Comparison of ENCODE assay signal across 17 cellular contexts in genomic region chr13:111241006-111241755, GRCh38.
DNase-seq lines count a peak whose midpoint lies in the region; ATAC-seq and TF ChIP-seq lines count a peak whose summit lies in the region.
"Had no signal": no experiment of that assay in that cellular context is flagged by ENCODE, and none has a peak within 500 bp of the region (broad histone marks: within the 10 kb centered on the region; RNA-seq: fewer than 3 reads in every experiment).

No MANE protein-coding gene starts in this region.

- TF ChIP-seq POLR2A in breast epithelium (IDR thresholded peaks at IDR 0.05) = no peak

- CTCF ChIA-PET in activated naive CD4-positive, alpha-beta T cell treated with anti-CD3 and anti-CD28 coated beads, Interleukin-2, amount 10 ng/mL, durations not matched to agents 7 days and 5 days (lab: Charles Lee) = interaction anchor here (1.9 kb wide), 1 partner anchor 17 kb away, joined by 7 read pairs; no protein-coding TSS in a partner anchor

- no peak overlapping the region for H3K4me3 Mint-ChIP-seq in activated naive CD4-positive, alpha-beta T cell treated with anti-CD3 and anti-CD28 coated beads, Interleukin-2, amount 10 ng/mL, durations not matched to agents 7 days and 5 days
- H3K4me3 Mint-ChIP-seq in neural crest cell = peak overlapping the region; percentile 49
- no peak overlapping the region for H3K4me3 Mint-ChIP-seq in activated T-helper 2 cell treated with anti-CD3 and anti-CD28 coated beads, Interferon-gamma antibody, Interleukin-2, Interleukin-4, amounts not matched to agents 10 μg/mL and 5 μg/mL and 100 μg/mL, durations not matched to agents 14 hours and 24 hours and 36 hours (ENCODE audit: low read depth)
- H3K4me3 Mint-ChIP-seq: activated CD8-positive, alpha-beta memory T cell treated with anti-CD3 and anti-CD28 coated beads, Interleukin-2, amount 10 ng/mL, durations not matched to agents 7 days and 5 days; CD4-positive, alpha-beta T cell had no signal

- no peaks in the 10 kb centered on the region for H3K27me3 Mint-ChIP-seq in activated naive CD4-positive, alpha-beta T cell treated with anti-CD3 and anti-CD28 coated beads, Interleukin-2, amount 10 ng/mL, durations not matched to agents 7 days and 5 days
- no peaks in the 10 kb centered on the region for H3K27me3 Mint-ChIP-seq in neural crest cell (ENCODE audit: low read depth)
- no peaks in the 10 kb centered on the region for H3K27me3 Mint-ChIP-seq in activated T-helper 2 cell treated with anti-CD3 and anti-CD28 coated beads, Interferon-gamma antibody, Interleukin-2, Interleukin-4, amounts not matched to agents 10 μg/mL and 5 μg/mL and 100 μg/mL, durations not matched to agents 14 hours and 24 hours and 36 hours (ENCODE audit: low read depth)
- H3K27me3 Mint-ChIP-seq: activated CD8-positive, alpha-beta memory T cell treated with anti-CD3 and anti-CD28 coated beads, Interleukin-2, amount 10 ng/mL, durations not matched to agents 7 days and 5 days; CD4-positive, alpha-beta T cell; progenitor cell of endocrine pancreas had no signal

- TF ChIP-seq CTCF in coronary artery (IDR thresholded peaks at IDR 0.05) (no peak), neural crest cell (conservative IDR thresholded peaks at IDR 0.05) (no peak), breast epithelium (IDR thresholded peaks at IDR 0.05) (no peak)

- H3K4me3 ChIP-seq in coronary artery = no peak overlapping the region
- no peak overlapping the region for H3K4me3 ChIP-seq in breast epithelium

- H3K27ac Mint-ChIP-seq in activated naive CD4-positive, alpha-beta T cell treated with anti-CD3 and anti-CD28 coated beads, Interleukin-2, amount 10 ng/mL, durations not matched to agents 7 days and 5 days = peak overlapping the region; percentile 45
- H3K27ac Mint-ChIP-seq in neural crest cell (ENCODE audit: unreplicated experiment) = peak overlapping the region; percentile 59
- no peak overlapping the region for H3K27ac Mint-ChIP-seq in activated T-helper 2 cell treated with anti-CD3 and anti-CD28 coated beads, Interferon-gamma antibody, Interleukin-2, Interleukin-4, amounts not matched to agents 10 μg/mL and 5 μg/mL and 100 μg/mL, durations not matched to agents 14 hours and 24 hours and 36 hours
- H3K27ac Mint-ChIP-seq: activated CD8-positive, alpha-beta memory T cell treated with anti-CD3 and anti-CD28 coated beads, Interleukin-2, amount 10 ng/mL, durations not matched to agents 7 days and 5 days; CD4-positive, alpha-beta T cell; progenitor cell of endocrine pancreas had no signal

- ATAC-seq in GM18519 (IDR thresholded peaks at IDR 0.05; ENCODE audit: low FRiP score, unreplicated experiment) (no peak), HG03139 (IDR thresholded peaks at IDR 0.05; ENCODE audit: unreplicated experiment) (no peak)
- ATAC-seq: activated CD8-positive, alpha-beta memory T cell treated with anti-CD3 and anti-CD28 coated beads, Interleukin-2, amount 10 ng/mL, durations not matched to agents 7 days and 5 days had no signal

- H3K27ac ChIP-seq in coronary artery = peak overlapping the region in 1 of 2 donors; percentile 23
- no peak overlapping the region for H3K27ac ChIP-seq in breast epithelium

- H3K36me3 Mint-ChIP-seq in activated naive CD4-positive, alpha-beta T cell treated with anti-CD3 and anti-CD28 coated beads, Interleukin-2, amount 10 ng/mL, durations not matched to agents 7 days and 5 days = peaks cover 37% of the 10 kb centered on the region
- peaks cover 20% of the 10 kb centered on the region for H3K36me3 Mint-ChIP-seq in neural crest cell (ENCODE audit: low read depth)
- H3K36me3 Mint-ChIP-seq in activated T-helper 2 cell treated with anti-CD3 and anti-CD28 coated beads, Interferon-gamma antibody, Interleukin-2, Interleukin-4, amounts not matched to agents 10 μg/mL and 5 μg/mL and 100 μg/mL, durations not matched to agents 14 hours and 24 hours and 36 hours (ENCODE audit: low read depth) = peaks cover 62% of the 10 kb centered on the region

- no peaks in the 10 kb centered on the region for H3K27me3 ChIP-seq in breast epithelium

- no peaks in the 10 kb centered on the region for H3K9me3 ChIP-seq in breast epithelium

- H3K4me1 ChIP-seq in breast epithelium = no peaks in the 10 kb centered on the region

- H3K4me1 Mint-ChIP-seq in activated naive CD4-positive, alpha-beta T cell treated with anti-CD3 and anti-CD28 coated beads, Interleukin-2, amount 10 ng/mL, durations not matched to agents 7 days and 5 days = no peaks in the 10 kb centered on the region
- peaks cover 27% of the 10 kb centered on the region for H3K4me1 Mint-ChIP-seq in neural crest cell
- peaks cover 2% of the 10 kb centered on the region for H3K4me1 Mint-ChIP-seq in activated T-helper 2 cell treated with anti-CD3 and anti-CD28 coated beads, Interferon-gamma antibody, Interleukin-2, Interleukin-4, amounts not matched to agents 10 μg/mL and 5 μg/mL and 100 μg/mL, durations not matched to agents 14 hours and 24 hours and 36 hours (ENCODE audit: low read depth)

- H3K9me3 Mint-ChIP-seq in activated naive CD4-positive, alpha-beta T cell treated with anti-CD3 and anti-CD28 coated beads, Interleukin-2, amount 10 ng/mL, durations not matched to agents 7 days and 5 days = no peaks in the 10 kb centered on the region
- H3K9me3 Mint-ChIP-seq in neural crest cell = no peaks in the 10 kb centered on the region
- no peaks in the 10 kb centered on the region for H3K9me3 Mint-ChIP-seq in activated T-helper 2 cell treated with anti-CD3 and anti-CD28 coated beads, Interferon-gamma antibody, Interleukin-2, Interleukin-4, amounts not matched to agents 10 μg/mL and 5 μg/mL and 100 μg/mL, durations not matched to agents 14 hours and 24 hours and 36 hours
- H3K9me3 Mint-ChIP-seq: CD4-positive, alpha-beta T cell had no signal

- H3K36me3 ChIP-seq in breast epithelium = no peaks in the 10 kb centered on the region

- intact Hi-C loops in activated T-helper 2 cell treated with anti-CD3 and anti-CD28 coated beads, Interferon-gamma antibody, Interleukin-2, Interleukin-4, amounts not matched to agents 10 μg/mL and 5 μg/mL and 100 μg/mL, durations not matched to agents 14 hours and 24 hours and 36 hours (cut with micrococcal nuclease) = no loop called here
- intact Hi-C loops in breast epithelium (cut with DNase I; ENCODE audit: low total_unique reads) = no loop called here

- DNase-seq in activated naive CD4-positive, alpha-beta T cell treated with anti-CD3 and anti-CD28 coated beads, Interleukin-2, amount 10 ng/mL, durations not matched to agents 7 days and 5 days = no peak
- DNase-seq in activated naive CD4-positive, alpha-beta T cell treated with Interleukin-2 at 50 U/mL for 16 hours = no peak
- peak; percentile 62 for DNase-seq in coronary artery (ENCODE audit: low spot score)
- no peak for DNase-seq in neural crest cell (ENCODE audit: low read depth, low spot score)
- DNase-seq in activated T-helper 2 cell treated with anti-CD3 and anti-CD28 coated beads, Interferon-gamma antibody, Interleukin-2, Interleukin-4, amounts not matched to agents 10 μg/mL and 5 μg/mL and 100 μg/mL, durations not matched to agents 14 hours and 24 hours and 36 hours (ENCODE audit: low spot score) = no peak
- no peak for DNase-seq in breast epithelium (ENCODE audit: low spot score in 2 of 2)
- DNase-seq: activated CD4-positive, CD25-positive, alpha-beta regulatory T cell; activated CD8-positive, alpha-beta memory T cell treated with anti-CD3 and anti-CD28 coated beads, Interleukin-2, amount 10 ng/mL, durations not matched to agents 7 days and 5 days; activated naive CD4-positive, alpha-beta T cell; CD4-positive, alpha-beta T cell; Karpas-422; NCI-H146; NCI-H748 treated with DMSO at 0.1 percent for 48 hours; T-helper 1 cell had no signal
